9 cellular contexts compared by ENCODE assay signal in the genomic region with DNA sequence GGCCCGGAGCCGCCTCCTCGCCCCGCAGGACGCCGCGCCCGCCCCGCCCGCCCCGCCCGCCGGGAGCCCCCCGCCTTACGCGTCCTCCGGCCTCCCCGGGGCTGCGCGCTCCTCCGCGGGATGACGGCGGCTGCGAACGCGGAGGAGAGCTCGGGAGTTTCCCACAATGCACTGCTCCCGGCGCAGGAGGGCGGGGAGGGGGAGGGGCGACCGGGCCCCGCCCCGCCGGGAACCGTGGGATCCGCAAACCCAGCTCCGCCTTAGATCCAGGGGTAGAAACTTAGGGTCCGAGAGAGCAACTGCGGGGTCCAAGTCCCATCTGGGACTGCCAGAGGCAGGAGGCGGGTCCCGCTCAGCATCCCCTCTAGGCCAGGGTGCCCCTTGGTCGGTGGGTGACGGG. TPM values are rescaled to one million over a fixed set of nuclear protein-coding genes. Genes with fewer than 3 reads are reported as not detected.
DNase-seq lines count a peak whose midpoint lies in the region; ATAC-seq and TF ChIP-seq lines count a peak whose summit lies in the region.
"Had no signal": no experiment of that assay in that cellular context is flagged by ENCODE, and none has a peak within 500 bp of the region (broad histone marks: within the 10 kb centered on the region; RNA-seq: fewer than 3 reads in every experiment).

Gene CEND1 (minus strand): TSS at position 140 of the 400 bp plus-strand sequence. CDS start 1,514 bp downstream, outside the sequence.

- ATAC-seq in HG03460 (IDR thresholded peaks at IDR 0.05; ENCODE audit: unreplicated experiment) (no peak), GM18867 (IDR thresholded peaks at IDR 0.05; ENCODE audit: unreplicated experiment) (no peak)

- H3K36me3 ChIP-seq in WERI-Rb-1: peaks cover 35% of the 10 kb centered on the region

- H3K27ac ChIP-seq in WERI-Rb-1: no peak within 1 kb of the TSS
- H3K27ac ChIP-seq: parathyroid adenoma had no signal

- TF ChIP-seq CTCF in WERI-Rb-1 (IDR thresholded peaks at IDR 0.05; ENCODE audit: low read depth, low read length): no peak

- H3K27me3 ChIP-seq in WERI-Rb-1 (ENCODE audit: insufficient read depth, low read depth, severe bottlenecking): no peaks in the 10 kb centered on the region

- no peak within 1 kb of the TSS for H3K4me3 ChIP-seq in WERI-Rb-1 (ENCODE audit: low read depth, low read length)

- DNase-seq in activated T-cell treated with anti-CD3 and anti-CD28 coated beads for 24 hours (ENCODE audit: low read depth): peak; percentile 43
- no peak for DNase-seq in activated T-cell treated with anti-CD3 and anti-CD28 coated beads for 4 hours
- peak; percentile 51 for DNase-seq in WERI-Rb-1
- DNase-seq in fibroblast of peridontal ligament (ENCODE audit: extremely low read depth): peak; percentile 36
- DNase-seq in stimulated activated CD4-positive, alpha-beta T cell treated with anti-CD3 and anti-CD28 coated beads, Interleukin-4, amount 100 ng/mL, for 24 hours: peak; percentile 48
- DNase-seq in H4 (ENCODE audit: low spot score): no peak

- no peaks in the 10 kb centered on the region for H3K9me3 ChIP-seq in WERI-Rb-1 (ENCODE audit: severe bottlenecking)

RNA-seq across cellular contexts. Expression of gene CEND1, which starts in this region (rescaled TPM):
- total RNA-seq in H4 (2014; rRNA removed; shearing (Covaris generic)): not detected in 2 replicates

Comparison
In these comparisons a context has a peak if more than half of its experiments do, and no peak if none do; other contexts are left out.
1. DNase-seq: peak in activated T-cell treated with anti-CD3 and anti-CD28 coated beads for 24 hours (single experiment), WERI-Rb-1 (single experiment), fibroblast of peridontal ligament (single experiment) and stimulated activated CD4-positive, alpha-beta T cell treated with anti-CD3 and anti-CD28 coated beads, Interleukin-4, amount 100 ng/mL, for 24 hours (single experiment); none in activated T-cell treated with anti-CD3 and anti-CD28 coated beads for 4 hours (single experiment) and H4 (single experiment).